Comparison of ENCODE assay signal across 9 cellular contexts in the genomic region with DNA sequence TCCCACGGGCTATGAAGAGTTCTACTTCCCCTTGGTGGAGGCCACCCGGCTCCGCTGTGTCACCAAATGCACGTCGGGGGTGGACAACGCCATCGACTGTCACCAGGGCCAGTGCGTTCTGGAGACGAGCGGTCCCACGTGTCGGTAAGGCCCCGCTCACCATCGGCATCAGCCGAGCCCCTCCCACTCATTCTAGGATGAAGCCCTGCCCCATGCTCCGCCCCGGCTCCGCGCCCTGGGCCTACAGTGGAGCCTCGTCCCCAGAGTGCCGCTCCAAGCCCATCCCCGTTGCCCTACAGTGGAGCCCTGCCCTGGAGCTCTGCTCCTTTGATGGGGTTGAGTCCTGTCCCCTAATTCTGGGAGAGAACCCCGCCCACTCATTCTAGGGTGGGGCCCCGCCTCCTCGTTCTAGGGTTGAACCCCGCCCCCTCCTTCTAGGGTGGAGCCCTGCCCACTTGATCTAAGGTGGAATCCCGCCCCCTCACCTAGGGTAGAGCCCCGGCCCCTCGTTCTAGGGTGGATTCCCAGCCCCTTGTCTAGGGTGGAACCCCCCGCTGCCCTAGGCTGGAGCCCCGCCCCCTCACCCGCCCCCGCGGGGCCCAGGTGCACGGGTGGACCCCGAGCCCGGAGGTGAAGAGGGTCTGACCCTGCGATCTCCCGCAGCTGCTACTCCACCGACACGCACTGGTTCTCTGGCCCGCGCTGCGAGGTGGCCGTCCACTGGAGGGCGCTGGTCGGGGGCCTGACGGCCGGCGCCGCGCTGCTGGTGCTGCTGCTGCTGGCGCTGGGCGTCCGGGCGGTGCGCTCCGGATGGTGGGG.
DNase-seq lines count a peak whose midpoint lies in the region.
"Had no signal": no experiment of that assay in that cellular context is flagged by ENCODE, and none has a peak within 500 bp of the region (broad histone marks: within the 10 kb centered on the region; RNA-seq: fewer than 3 reads in every experiment).

No MANE protein-coding gene starts in this region.

- peak overlapping the region; percentile 29; the same call in 1 of the 2 replicates for H3K9ac ChIP-seq in iPS-20b (ENCODE audit: low read depth, low read length)
- H3K9ac ChIP-seq: BLaER1 treated with 17β-estradiol and CSF1 and Interleukin-3, amounts not matched to agents 10 nM and 100 nM had no signal

- H3K36me3 ChIP-seq in iPS-20b (ENCODE audit: insufficient read depth, low read depth, low read length) = no peaks in the 10 kb centered on the region
- H3K36me3 ChIP-seq: BLaER1 treated with 17β-estradiol and CSF1 and Interleukin-3, amounts not matched to agents 10 nM and 100 nM had no signal

- peak overlapping the region; percentile 69 for H3K4me3 ChIP-seq in iPS-20b (ENCODE audit: low read length)
- H3K4me3 ChIP-seq: BLaER1 treated with 17β-estradiol and CSF1 and Interleukin-3, amounts not matched to agents 10 nM and 100 nM had no signal

- peaks cover 63% of the 10 kb centered on the region for H3K27me3 ChIP-seq in iPS-20b (ENCODE audit: insufficient read depth, low read length)

- peaks cover 16% of the 10 kb centered on the region for H3K4me1 ChIP-seq in iPS-20b (ENCODE audit: insufficient read depth, low read length)

- no peak overlapping the region for H3K27ac ChIP-seq in iPS-20b (ENCODE audit: low read length)
- H3K27ac ChIP-seq: BLaER1 treated with 17β-estradiol and CSF1 and Interleukin-3, amounts not matched to agents 10 nM and 100 nM had no signal

- no peaks in the 10 kb centered on the region for H3K9me3 ChIP-seq in iPS-20b (ENCODE audit: insufficient read depth, low read depth, low read length)

- peak; percentile 79 for DNase-seq in activated naive CD4-positive, alpha-beta T cell treated with Interleukin-2 at 50 U/mL for 16 hours
- no peak for DNase-seq in activated naive CD4-positive, alpha-beta T cell (lab: John Stamatoyannopoulos, UW)
- DNase-seq in RPMI8226 = peak; percentile 83
- peak; percentile 33 for DNase-seq in amniotic epithelial cell (ENCODE audit: low read depth)
- peak; percentile 58 to 82 for DNase-seq in stimulated activated CD4-positive, alpha-beta T cell treated with anti-CD3 and anti-CD28 coated beads, Interleukin-15, amount 100 ng/mL, for 48 hours (ENCODE audit: low read depth in 2 of 2)
- DNase-seq in NCI-H1436 treated with DMSO at 0.1 percent for 48 hours (lab: John Stamatoyannopoulos, UW) = no peak
- no peak for DNase-seq in effector CD8-positive, alpha-beta T cell (lab: John Stamatoyannopoulos, UW)

Comparison
In these comparisons a context has a peak if more than half of its experiments do, and no peak if none do; other contexts are left out.
1. DNase-seq: peak in activated naive CD4-positive, alpha-beta T cell treated with Interleukin-2 at 50 U/mL for 16 hours (single experiment), RPMI8226 (single experiment), amniotic epithelial cell (single experiment) and stimulated activated CD4-positive, alpha-beta T cell treated with anti-CD3 and anti-CD28 coated beads, Interleukin-15, amount 100 ng/mL, for 48 hours (2 of 2); none in activated naive CD4-positive, alpha-beta T cell (0 of 4), NCI-H1436 treated with DMSO at 0.1 percent for 48 hours (single experiment) and effector CD8-positive, alpha-beta T cell (single experiment).